ENCODE assay signal across 1 cellular context in the genomic region with DNA sequence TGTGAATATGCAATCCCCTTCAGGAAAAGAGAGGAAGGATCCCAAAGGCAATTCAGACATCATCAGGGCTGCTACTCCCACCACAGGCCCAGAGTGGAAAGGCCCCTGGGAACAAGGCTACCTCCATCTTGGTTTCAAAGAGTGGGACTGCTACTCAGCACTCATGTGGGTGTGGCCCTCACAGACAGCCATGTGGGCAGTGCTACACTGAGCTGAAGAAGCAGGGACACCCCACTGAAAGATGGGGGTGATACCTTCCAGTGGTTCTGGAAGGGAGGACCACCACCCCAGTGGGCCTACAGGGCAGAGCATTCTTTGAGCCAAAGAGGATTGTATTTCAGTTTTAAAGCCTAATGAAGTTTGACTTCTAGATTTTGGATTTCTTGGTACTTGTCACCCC.
TF ChIP-seq lines count a peak whose summit lies in the region.

No MANE protein-coding gene starts in this region.

TF ChIP-seq in HCT116, 20 proteins besides CTCF, POLR2A, EP300 and RAD21 (continued from another document):
- TF ChIP-seq ZBTB33 (IDR thresholded peaks at IDR 0.05; ENCODE audit: extremely low read depth, insufficient replicate concordance, low read length) (no peak), POLR2AphosphoS5 (IDR thresholded peaks at IDR 0.05; ENCODE audit: low read depth, low read length) (no peak), EZH2 (IDR thresholded peaks at IDR 0.05) (no peak), ZFX (IDR thresholded peaks at IDR 0.05) (no peak), CBX3 (IDR thresholded peaks at IDR 0.05; ENCODE audit: low read depth) (no peak), SP1 (IDR thresholded peaks at IDR 0.05; ENCODE audit: low read depth) (no peak), EZH2phosphoT487 (IDR thresholded peaks at IDR 0.05; ENCODE audit: borderline replicate concordance) (no peak), JUND (IDR thresholded peaks at IDR 0.05) (no peak), SRF (IDR thresholded peaks at IDR 0.05; ENCODE audit: low read depth) (no peak), ELF1 (IDR thresholded peaks at IDR 0.05; ENCODE audit: borderline replicate concordance, low read depth) (no peak), TCF7L2 (IDR thresholded peaks at IDR 0.05; ENCODE audit: borderline replicate concordance, extremely low read depth, insufficient read depth, insufficient read length) (no peak), YY1 (IDR thresholded peaks at IDR 0.05; ENCODE audit: extremely low read depth, insufficient replicate concordance, low read depth, low read length) (no peak), MAX (IDR thresholded peaks at IDR 0.05) (no peak)
